ENCODE assay signal across 8 cellular contexts in genomic region chr6:158939255-158940170, GRCh38.
DNase-seq lines count a peak whose midpoint lies in the region; ATAC-seq and TF ChIP-seq lines count a peak whose summit lies in the region.

No MANE protein-coding gene starts in this region.

- DNase-seq in GM06990 (ENCODE audit: extremely low read depth, insufficient read length) (peak; percentile 50), foreskin fibroblast (peak in 1 of 2 donors; percentile 13), retinal pigment epithelial cell (ENCODE audit: low read depth) (no peak), superior temporal gyrus (ENCODE audit: extremely low spot score) (no peak), OCI-M1 (lab: John Stamatoyannopoulos, UW) (no peak), ovary (no peak)

- H3K27ac ChIP-seq in OCI-LY3 (ENCODE audit: low read length) (no peak overlapping the region), ovary (no peak overlapping the region)

- peak overlapping the region; percentile 45 for H3K4me3 ChIP-seq in GM06990 (replicated peaks; ENCODE audit: low read depth, low read length)
- peak overlapping the region; percentile 80 for H3K4me3 ChIP-seq in OCI-LY3 (ENCODE audit: low read length)
- peak overlapping the region; percentile 26 to 41 for H3K4me3 ChIP-seq in foreskin fibroblast (ENCODE audit: low read depth in 1 of 2, low read length in 2 of 2)
- peak overlapping the region; percentile 28 for H3K4me3 ChIP-seq in retinal pigment epithelial cell (ENCODE audit: low read length)
- no peak overlapping the region for H3K4me3 ChIP-seq in ovary

- H3K9me3 ChIP-seq in OCI-LY3 (ENCODE audit: insufficient read depth, low read length) (no peaks in the 10 kb centered on the region), ovary (no peaks in the 10 kb centered on the region)

- peak overlapping the region; percentile 93 for H3K4me2 ChIP-seq in OCI-LY3 (ENCODE audit: low read length)

- no peak for ATAC-seq in GM21528 (IDR thresholded peaks at IDR 0.05; ENCODE audit: low FRiP score, unreplicated experiment)

- H2AFZ ChIP-seq in OCI-LY3 (ENCODE audit: low read depth, low read length) = peak overlapping the region; percentile 74; the same call in 1 of the 2 replicates

- H4K20me1 ChIP-seq in OCI-LY3 (ENCODE audit: insufficient read depth, low read length) = no peaks in the 10 kb centered on the region

- intact Hi-C loops in ovary (cut with DNase I) = no loop called here

- peak; percentile 21 for TF ChIP-seq CTCF in GM06990 (IDR thresholded peaks at IDR 0.05; ENCODE audit: insufficient read depth, low read length, poor library complexity, severe bottlenecking)
- 0 out of 2 replicates have a peak, but pooled peaks have one; percentile 12 for TF ChIP-seq CTCF in OCI-LY3 (IDR thresholded peaks at IDR 0.05; ENCODE audit: low read depth, low read length)
- TF ChIP-seq CTCF in foreskin fibroblast (IDR thresholded peaks at IDR 0.05; ENCODE audit: low read depth, low read length) = no peak
- no peak for TF ChIP-seq CTCF in retinal pigment epithelial cell (conservative IDR thresholded peaks at IDR 0.05; ENCODE audit: low read depth, low read length)
- no peak for TF ChIP-seq CTCF in ovary (IDR thresholded peaks at IDR 0.05)

- TF ChIP-seq EP300 in ovary (IDR thresholded peaks at IDR 0.05) = no peak

- TF ChIP-seq POLR2A in ovary (IDR thresholded peaks at IDR 0.05) = no peak

- 29 to 47% (median 36%) methylated on average over 37 of the region's 37 CpGs for WGBS in ovary, 3 donors

- H3K36me3 ChIP-seq in GM06990 (ENCODE audit: control insufficient read depth, insufficient read depth, low read length) = no peaks in the 10 kb centered on the region
- H3K36me3 ChIP-seq in OCI-LY3 (replicated peaks; ENCODE audit: low read depth, low read length) = no peaks in the 10 kb centered on the region
- H3K36me3 ChIP-seq in ovary = no peaks in the 10 kb centered on the region

- H3K4me1 ChIP-seq in OCI-LY3 (ENCODE audit: low read length) (peaks cover 9% of the 10 kb centered on the region), ovary (ENCODE audit: insufficient read depth) (no peaks in the 10 kb centered on the region)

- peak overlapping the region; percentile 40; the same call in 1 of the 2 replicates for H3K9ac ChIP-seq in OCI-LY3 (ENCODE audit: low read length)

- no peaks in the 10 kb centered on the region for H3K27me3 ChIP-seq in GM06990 (replicated peaks; ENCODE audit: control insufficient read depth, insufficient read depth, low read length)
- peaks cover 7% of the 10 kb centered on the region; the same call in 1 of the 2 replicates for H3K27me3 ChIP-seq in OCI-LY3 (ENCODE audit: low read depth, low read length)
- no peaks in the 10 kb centered on the region for H3K27me3 ChIP-seq in ovary

- no peaks in the 10 kb centered on the region for H3K79me2 ChIP-seq in OCI-LY3 (ENCODE audit: low read length)

Comparison
In these comparisons a context has a peak if more than half of its experiments do, and no peak if none do; other contexts are left out.
1. CTCF ChIP-seq: peak in GM06990 (single experiment) and OCI-LY3 (single experiment); none in foreskin fibroblast (single experiment), retinal pigment epithelial cell (single experiment) and ovary (0 of 3).